In genomic region chr2:225761396-225761795, GRCh38 we compare ENCODE assay signal across 16 cellular contexts.
DNase-seq lines count a peak whose midpoint lies in the region; ATAC-seq and TF ChIP-seq lines count a peak whose summit lies in the region.
"Had no signal": no experiment of that assay in that cellular context is flagged by ENCODE, and none has a peak within 500 bp of the region (broad histone marks: within the 10 kb centered on the region; RNA-seq: fewer than 3 reads in every experiment).

No MANE protein-coding gene starts in this region.

- no peaks in the 10 kb centered on the region for H3K36me3 ChIP-seq in SJCRH30

- H3K4me3 ChIP-seq in LNCaP clone FGC (ENCODE audit: low read depth, low read length) (no peak overlapping the region), SJCRH30 (no peak overlapping the region)

- no peaks in the 10 kb centered on the region for H3K27me3 ChIP-seq in SJCRH30

- TF ChIP-seq CTCF in LNCaP clone FGC (IDR thresholded peaks at IDR 0.05; ENCODE audit: control insufficient read depth, extremely low read depth, insufficient read depth) = no peak

- DNase-seq in LNCaP clone FGC (ENCODE audit: low read depth) = peak; percentile 81
- DNase-seq in SJCRH30 = peak; percentile 80
- no peak for DNase-seq in left lobe of liver (ENCODE audit: low spot score)
- no peak for DNase-seq in NCI-H446 (lab: John Stamatoyannopoulos, UW)
- DNase-seq in stimulated activated naive CD4-positive, alpha-beta T cell (lab: John Stamatoyannopoulos, UW) = no peak
- no peak for DNase-seq in ureter (ENCODE audit: low spot score)
- DNase-seq: C1 segment of cervical spinal cord; Calu3; CD4-positive, alpha-beta memory T cell; COR-L47; DMS53; DMS79 treated with DMSO at 0.1 percent for 48 hours; GF-D8; H7; HCEC 1CT had no signal

- peak overlapping the region; percentile 24; the same call in 1 of the 2 replicates for H3K27ac ChIP-seq in SJCRH30

- peak; percentile 34 for ATAC-seq in left lobe of liver
- ATAC-seq in GM21367 (IDR thresholded peaks at IDR 0.05; ENCODE audit: unreplicated experiment) = no peak

- H3K9me3 ChIP-seq in SJCRH30 (replicated peaks) = no peaks in the 10 kb centered on the region

- H3K4me1 ChIP-seq in SJCRH30 = peaks cover 47% of the 10 kb centered on the region

Comparison
In these comparisons a context has a peak if more than half of its experiments do, and no peak if none do; other contexts are left out.
1. DNase-seq: peak in LNCaP clone FGC (single experiment) and SJCRH30 (2 of 2); none in left lobe of liver (single experiment), NCI-H446 (0 of 2), stimulated activated naive CD4-positive, alpha-beta T cell (0 of 6) and ureter (single experiment).